ENCODE assay signal across 1 cellular context in genomic region chr15:40894689-40895308, GRCh38.
TF ChIP-seq lines count a peak whose summit lies in the region.

No MANE protein-coding gene starts in this region.

TF ChIP-seq in HEK293, 187 proteins besides CTCF, POLR2A, EP300 and RAD21 (continued from another document):
- no peak for TF ChIP-seq ZNF133 (tag by site-specific recombination; IDR thresholded peaks at IDR 0.05)
- peak; percentile 42; the same call in 1 of the 2 replicates for TF ChIP-seq ZNF692 (tag by site-specific recombination; IDR thresholded peaks at IDR 0.05)
- peak; percentile 80 for TF ChIP-seq ZBTB17 (tag by site-specific recombination; IDR thresholded peaks at IDR 0.05)
- TF ChIP-seq ZNF202 (tag by site-specific recombination; IDR thresholded peaks at IDR 0.05; ENCODE audit: borderline replicate concordance): no peak
- no peak for TF ChIP-seq ZNF157 (tag by site-specific recombination; IDR thresholded peaks at IDR 0.05)
- TF ChIP-seq ZNF221 (tag by site-specific recombination; IDR thresholded peaks at IDR 0.05; ENCODE audit: borderline replicate concordance): no peak
- TF ChIP-seq ZNF555 (tag by site-specific recombination; conservative IDR thresholded peaks at IDR 0.05): no peak
- no peak for TF ChIP-seq GLIS1 (tag by site-specific recombination; IDR thresholded peaks at IDR 0.05)
- no peak for TF ChIP-seq ZNF266 (tag by site-specific recombination; IDR thresholded peaks at IDR 0.05; ENCODE audit: low read depth)
- TF ChIP-seq ZNF311 (tag by site-specific recombination; IDR thresholded peaks at IDR 0.05; ENCODE audit: borderline replicate concordance): no peak
- peak; percentile 54; the same call in 1 of the 2 replicates for TF ChIP-seq ZNF449 (tag by site-specific recombination; IDR thresholded peaks at IDR 0.05)
- no peak for TF ChIP-seq TRIM28 (IDR thresholded peaks at IDR 0.05; ENCODE audit: borderline replicate concordance, low read length)
TF ChIP-seq in HEK293: peak in this region for 12.
